1 cellular context compared by ENCODE assay signal in the genomic region with DNA sequence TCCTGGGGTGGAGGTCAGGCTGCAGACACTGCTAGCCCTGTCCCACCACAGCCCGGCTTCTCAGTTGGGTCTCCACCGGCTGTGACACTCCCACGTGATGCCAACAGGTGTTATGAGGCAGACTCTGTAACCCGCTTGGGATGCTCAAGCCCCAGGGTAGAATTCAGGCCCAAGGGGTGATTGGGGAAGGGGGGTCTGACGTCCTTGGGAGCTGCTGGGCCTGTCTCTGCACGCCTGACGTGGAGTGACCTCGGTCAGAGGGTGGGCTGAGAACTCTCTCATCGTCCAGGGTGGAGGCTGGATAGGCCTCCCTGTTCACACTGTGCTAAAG.
A peak's percentile ranks its signal among the peaks of the same experiment; 100 is the strongest.
TF ChIP-seq lines count a peak whose summit lies in the region.

No MANE protein-coding gene starts in this region.

TF ChIP-seq in K562, 482 proteins besides CTCF, POLR2A, EP300 and RAD21:
- TF ChIP-seq, protein P1, sequence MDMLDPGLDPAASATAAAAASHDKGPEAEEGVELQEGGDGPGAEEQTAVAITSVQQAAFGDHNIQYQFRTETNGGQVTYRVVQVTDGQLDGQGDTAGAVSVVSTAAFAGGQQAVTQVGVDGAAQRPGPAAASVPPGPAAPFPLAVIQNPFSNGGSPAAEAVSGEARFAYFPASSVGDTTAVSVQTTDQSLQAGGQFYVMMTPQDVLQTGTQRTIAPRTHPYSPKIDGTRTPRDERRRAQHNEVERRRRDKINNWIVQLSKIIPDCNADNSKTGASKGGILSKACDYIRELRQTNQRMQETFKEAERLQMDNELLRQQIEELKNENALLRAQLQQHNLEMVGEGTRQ (CRISPR knock-in tag; IDR thresholded peaks at IDR 0.05) = peak; percentile 3; the same call in 1 of the 2 replicates
- TF ChIP-seq ZNF77 (CRISPR knock-in tag; IDR thresholded peaks at IDR 0.05) (no peak), ERF (CRISPR knock-in tag; IDR thresholded peaks at IDR 0.05) (no peak), MAZ (CRISPR knock-in tag; conservative IDR thresholded peaks at IDR 0.05 in 1 of 2, IDR thresholded peaks at IDR 0.05 in 1 of 2) (no peak), ZC3H11A (IDR thresholded peaks at IDR 0.05; ENCODE audit: low read depth, low read length) (no peak), DDX20 (tag; IDR thresholded peaks at IDR 0.05; ENCODE audit: low read depth) (no peak), TSHZ1 (CRISPR knock-in tag; IDR thresholded peaks at IDR 0.05) (no peak)
